ENCODE assay signal across 9 cellular contexts in genomic region chr7:55085511-55086412, GRCh38.
A peak's percentile ranks its signal among the peaks of the same experiment; 100 is the strongest.
DNase-seq lines count a peak whose midpoint lies in the region; ATAC-seq, FAIRE-seq and TF ChIP-seq lines count a peak whose summit lies in the region.
"Had no signal": no experiment of that assay in that cellular context is flagged by ENCODE, and none has a peak within 500 bp of the region (broad histone marks: within the 10 kb centered on the region; RNA-seq: fewer than 3 reads in every experiment).

No MANE protein-coding gene starts in this region.

- H3K27ac Mint-ChIP-seq in endodermal cell: no peak overlapping the region

- no peaks in the 10 kb centered on the region for H3K27me3 ChIP-seq in liver (ENCODE audit: control insufficient read depth in 4 of 4, insufficient read depth in 4 of 4, low read length in 3 of 4)
- no peaks in the 10 kb centered on the region for H3K27me3 ChIP-seq in HepG2 (ENCODE audit: control insufficient read depth in 1 of 2, insufficient read depth in 2 of 2, low read length in 2 of 2)
- no peaks in the 10 kb centered on the region for H3K27me3 ChIP-seq in SJCRH30
- no peaks in the 10 kb centered on the region for H3K27me3 ChIP-seq in endodermal cell (ENCODE audit: control insufficient read depth, insufficient read depth, low read length, poor library complexity, severe bottlenecking)

- TF ChIP-seq POLR2A in HepG2 (IDR thresholded peaks at IDR 0.05; ENCODE audit: insufficient read depth in 1 of 2, low read depth in 2 of 2, low read length in 2 of 2): no peak

- ATAC-seq in HepG2: no peak

- BruUV-seq in HepG2 (replicated peaks; lab: Mats Ljungman, UMichigan): no TSS peak

- H3K36me3 ChIP-seq in liver (ENCODE audit: control insufficient read depth in 4 of 4, insufficient read depth in 3 of 4, low read depth in 1 of 4, low read length in 3 of 4) (peaks cover 0 to 2% (median under 1%) of the 10 kb centered on the region in 4 donors), HepG2 (replicated peaks in 1 of 2; ENCODE audit: control insufficient read depth in 1 of 2, insufficient read depth in 2 of 2, low read length in 2 of 2) (no peaks in the 10 kb centered on the region), SJCRH30 (no peaks in the 10 kb centered on the region), endodermal cell (ENCODE audit: control insufficient read depth, insufficient read depth, low read length) (no peaks in the 10 kb centered on the region)

- intact Hi-C loops in HepG2 (cut with micrococcal nuclease; ENCODE audit: unreplicated experiment): no loop called here

- TF ChIP-seq CTCF in liver (IDR thresholded peaks at IDR 0.05; ENCODE audit: low read depth, low read length, missing input control): no peak
- TF ChIP-seq CTCF in HepG2 (CRISPR knock-in tag; IDR thresholded peaks at IDR 0.05): no peak
- TF ChIP-seq CTCF in endodermal cell (conservative IDR thresholded peaks at IDR 0.05): no peak

- DNase-seq in HepG2 (ENCODE audit: low spot score) (no peak), SJCRH30 (no peak), left kidney (ENCODE audit: low read depth, low spot score) (peak; percentile 48), NCI-H345 (lab: John Stamatoyannopoulos, UW) (no peak), medulla oblongata (ENCODE audit: extremely low spot score) (no peak), endodermal cell (no peak)
- no peak for DNase-seq in activated CD8-positive, alpha-beta memory T cell treated with anti-CD3 and anti-CD28 coated beads, Interleukin-2, amount 50 U/mL, for 48 hours
- DNase-seq: NCI-H510A had no signal

- no peaks in the 10 kb centered on the region for H3K79me2 ChIP-seq in HepG2 (ENCODE audit: insufficient read depth, low read length)

- no peaks in the 10 kb centered on the region for H4K20me1 ChIP-seq in HepG2 (ENCODE audit: insufficient read depth, low read length)

- H3K4me2 ChIP-seq in HepG2 (ENCODE audit: low read depth, low read length): no peak overlapping the region

- POLR2A ChIA-PET in HepG2 (lab: Yijun Ruan, JAX): interaction anchor here (0.5 to 1.8 kb wide), 3 partner anchors 8 to 103 kb away, joined by 3 to 6 read pairs (median 4); no protein-coding TSS in a partner anchor

- 88% methylated on average over 12 of the region's 12 CpGs for WGBS in liver
- WGBS in HepG2 (ENCODE audit: low lambda C conversion rate): 95% methylated on average over 12 of the region's 12 CpGs
- WGBS in endodermal cell (ENCODE audit: insufficient coverage in 1 of 2, insufficient read length in 1 of 2), 2 experiments: 90 to 97% methylated on average over 7 to 12 of the region's 12 CpGs

- no peak overlapping the region for H2AFZ ChIP-seq in HepG2 (ENCODE audit: low read length)

- CTCF ChIA-PET in HepG2 (lab: Yijun Ruan, JAX; ENCODE audit: low intra/inter-chr PET ratio, low total read pairs): no interaction called here

- H3K27ac ChIP-seq in liver (ENCODE audit: low read depth in 1 of 2, low read length in 2 of 2) (peak overlapping the region; percentile 26 to 44), HepG2 (ENCODE audit: extremely low read length, insufficient read depth, low read length) (no peak overlapping the region), SJCRH30 (peak overlapping the region; percentile 69), endodermal cell (ENCODE audit: low read depth, low read length) (no peak overlapping the region)

- H3K9ac ChIP-seq in liver (ENCODE audit: low read depth in 1 of 2, low read length in 2 of 2) (no peak overlapping the region), HepG2 (ENCODE audit: insufficient read depth, low read depth, low read length) (no peak overlapping the region), endodermal cell (ENCODE audit: extremely low read depth, low read length, poor library complexity, severe bottlenecking) (no peak overlapping the region)

- no peaks in the 10 kb centered on the region for H3K27me3 Mint-ChIP-seq in endodermal cell (ENCODE audit: insufficient read depth)

- H3K9me3 Mint-ChIP-seq in endodermal cell: no peaks in the 10 kb centered on the region

- H3K36me3 Mint-ChIP-seq in endodermal cell (ENCODE audit: low read depth): no peaks in the 10 kb centered on the region

- TF ChIP-seq RAD21 in liver (IDR thresholded peaks at IDR 0.05): no peak
- TF ChIP-seq RAD21 in HepG2 (CRISPR knock-in tag; IDR thresholded peaks at IDR 0.05): no peak

- no peak for FAIRE-seq in HepG2 (lab: Jason Lieb, UNC)

- H3K4me3 Mint-ChIP-seq in endodermal cell: no peak overlapping the region

- TF ChIP-seq EP300 in HepG2 (IDR thresholded peaks at IDR 0.05; ENCODE audit: low read depth in 2 of 2, low read length in 2 of 2) (no peak), HepG2 (CRISPR knock-in tag; IDR thresholded peaks at IDR 0.05; ENCODE audit: borderline replicate concordance) (no peak)

- in situ Hi-C loops in HepG2 (cut with HindIII; ENCODE audit: extremely low pct_ligation_motif_present, low pct_unique_long_range_greater_than_20kb): no loop called here

- no peak overlapping the region for H3K4me3 ChIP-seq in liver (ENCODE audit: low read depth in 1 of 3, low read length in 3 of 3)
- no peak overlapping the region for H3K4me3 ChIP-seq in HepG2 (replicated peaks in 1 of 3; ENCODE audit: insufficient read depth in 1 of 3, low read depth in 2 of 3, low read length in 3 of 3)
- H3K4me3 ChIP-seq in SJCRH30: peak overlapping the region; percentile 42; the same call in 1 of the 2 replicates
- no peak overlapping the region for H3K4me3 ChIP-seq in endodermal cell (ENCODE audit: low read length)

- H3K4me1 ChIP-seq in liver (ENCODE audit: control insufficient read depth in 4 of 4, insufficient read depth in 4 of 4, low read length in 3 of 4) (peaks cover 9 to 23% (median 11%) of the 10 kb centered on the region in 4 donors), HepG2 (ENCODE audit: insufficient read depth, low read length) (peaks cover 80% of the 10 kb centered on the region), SJCRH30 (peaks cover 21% of the 10 kb centered on the region), endodermal cell (ENCODE audit: control insufficient read depth, insufficient read depth, low read length) (no peaks in the 10 kb centered on the region)

- H3K4me1 Mint-ChIP-seq in endodermal cell: no peaks in the 10 kb centered on the region

- H3K9me3 ChIP-seq in liver (ENCODE audit: control insufficient read depth in 4 of 4, low read length in 3 of 4): no peaks in the 10 kb centered on the region
- H3K9me3 ChIP-seq in HepG2 (ENCODE audit: low read length): no peaks in the 10 kb centered on the region
- no peaks in the 10 kb centered on the region for H3K9me3 ChIP-seq in SJCRH30 (replicated peaks)
- H3K9me3 ChIP-seq in endodermal cell (ENCODE audit: control insufficient read depth, low read length): no peaks in the 10 kb centered on the region

TF ChIP-seq in liver, 16 proteins besides CTCF, POLR2A, EP300 and RAD21:
- TF ChIP-seq FOXA2 (IDR thresholded peaks at IDR 0.05): no peak
- TF ChIP-seq TAF1 (conservative IDR thresholded peaks at IDR 0.05): no peak
- no peak for TF ChIP-seq SP1 (IDR thresholded peaks at IDR 0.05)

TF ChIP-seq in HepG2, 621 proteins besides CTCF, POLR2A, EP300 and RAD21 (continues in another document):
- no peak for TF ChIP-seq CENPT (CRISPR knock-in tag; IDR thresholded peaks at IDR 0.05; ENCODE audit: low read depth)
- TF ChIP-seq ZNF512B (CRISPR knock-in tag; IDR thresholded peaks at IDR 0.05; ENCODE audit: borderline replicate concordance): no peak
- no peak for TF ChIP-seq ZBTB42 (CRISPR knock-in tag; IDR thresholded peaks at IDR 0.05)
- no peak for TF ChIP-seq FOXA3 (CRISPR knock-in tag; IDR thresholded peaks at IDR 0.05)
- TF ChIP-seq HCFC1 (IDR thresholded peaks at IDR 0.05; ENCODE audit: low read depth, low read length): no peak
- no peak for TF ChIP-seq ATF7-NPFF (CRISPR knock-in tag; IDR thresholded peaks at IDR 0.05; ENCODE audit: low read depth)
- no peak for TF ChIP-seq ZNF343 (CRISPR knock-in tag; IDR thresholded peaks at IDR 0.05)
- TF ChIP-seq KDM5B (CRISPR knock-in tag; IDR thresholded peaks at IDR 0.05; ENCODE audit: borderline replicate concordance): no peak
- no peak for TF ChIP-seq HNF4A (CRISPR knock-in tag; IDR thresholded peaks at IDR 0.05)
- TF ChIP-seq HNRNPH1 (optimal IDR thresholded peaks at IDR 0.05; ENCODE audit: low read depth, low read length): no peak

Comparison
In these comparisons a context has a peak if more than half of its experiments do, and no peak if none do; other contexts are left out.
1. H3K27ac ChIP-seq: peak in liver (2 of 2) and SJCRH30 (single experiment); none in HepG2 (single experiment) and endodermal cell (single experiment).